ENCODE assay signal across 8 cellular contexts in the genomic region with DNA sequence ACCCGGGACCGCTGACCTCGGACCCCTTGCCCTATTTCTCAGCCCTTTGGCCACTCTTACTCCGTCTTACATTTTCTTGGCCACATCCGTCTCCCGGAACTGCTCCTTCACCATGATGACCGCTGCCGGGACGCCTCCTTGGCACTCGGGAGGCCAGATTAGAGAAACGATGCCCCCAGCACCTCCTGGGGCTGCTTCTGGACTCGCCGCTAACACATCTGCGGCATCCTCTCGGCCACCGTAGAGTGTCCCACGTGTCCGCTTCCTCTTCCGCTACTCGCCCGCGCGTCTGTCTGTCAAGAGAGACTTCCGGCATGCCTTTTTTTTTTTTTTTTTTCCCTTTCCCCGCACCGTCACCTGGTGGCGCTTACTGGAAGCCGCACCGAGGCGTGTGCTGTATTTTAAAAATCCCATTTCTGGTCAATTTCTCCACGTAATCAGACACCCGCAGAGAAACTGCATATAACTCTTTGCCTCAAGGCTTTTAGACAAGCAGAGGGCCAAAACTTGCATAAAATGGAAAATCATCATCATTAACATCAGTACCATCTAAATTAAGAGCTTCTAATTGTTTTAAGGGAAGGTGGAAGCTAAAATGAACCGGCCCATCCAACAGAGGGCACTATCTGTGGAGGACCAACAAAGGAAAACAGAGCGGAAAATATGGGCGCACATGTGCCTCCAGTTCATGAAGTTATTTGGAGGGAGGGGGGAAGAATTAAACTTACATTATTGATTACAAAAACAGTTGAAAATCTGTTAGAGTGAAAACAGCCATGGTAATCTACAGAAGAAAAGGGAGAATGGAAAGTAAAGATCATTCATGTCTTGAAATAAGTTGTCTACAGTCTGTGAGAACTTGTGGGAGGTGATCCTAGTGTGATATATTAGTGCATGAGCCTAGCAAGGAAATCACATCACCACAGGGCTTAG. TPM values are rescaled to one million over a fixed set of nuclear protein-coding genes. Genes with fewer than 3 reads are reported as not detected.
DNase-seq lines count a peak whose midpoint lies in the region; TF ChIP-seq lines count a peak whose summit lies in the region.

A gene (minus strand): TSS at position 222 of the 933 bp plus-strand sequence. CDS start 108 bp downstream, at position 114.

- no peak within 1 kb of the TSS for H3K27ac ChIP-seq in neural progenitor cell

- H3K36me3 ChIP-seq in H7 (replicated peaks; ENCODE audit: control insufficient read depth, insufficient read depth, low read length): peaks cover 17% of the 10 kb centered on the region
- H3K36me3 ChIP-seq in neural progenitor cell: no peaks in the 10 kb centered on the region

- peak within 1 kb of the TSS; percentile 99 for H3K4me3 Mint-ChIP-seq in neural progenitor cell

- H3K4me3 ChIP-seq in H7 (ENCODE audit: insufficient read depth, low read depth, low read length): peak within 1 kb of the TSS; percentile 96
- peak within 1 kb of the TSS; percentile 79 to 96 for H3K4me3 ChIP-seq in foreskin fibroblast (ENCODE audit: low read depth in 1 of 2, low read length in 2 of 2)
- peak within 1 kb of the TSS; percentile 93 for H3K4me3 ChIP-seq in neural progenitor cell

- peak within 1 kb of the TSS; percentile 78 for H3K9ac ChIP-seq in neural progenitor cell

- H3F3A ChIP-seq in neural progenitor cell (ENCODE audit: low read depth): peaks cover 15% of the 10 kb centered on the region

- peak within 1 kb of the TSS; percentile 96 for H3K4me2 ChIP-seq in neural progenitor cell

- no peaks in the 10 kb centered on the region for H3K27me3 Mint-ChIP-seq in neural progenitor cell (ENCODE audit: insufficient read depth, low read depth)

- peaks cover 12% of the 10 kb centered on the region for H4K20me1 ChIP-seq in neural progenitor cell (ENCODE audit: low read depth)

- no peaks in the 10 kb centered on the region for H3K9me3 ChIP-seq in neural progenitor cell (ENCODE audit: low read depth)

- no peaks in the 10 kb centered on the region for H3K27me3 ChIP-seq in H7 (ENCODE audit: control insufficient read depth, insufficient read depth, low read length)
- H3K27me3 ChIP-seq in neural progenitor cell: no peaks in the 10 kb centered on the region

- H2AFZ ChIP-seq in neural progenitor cell (replicated peaks): peak within 1 kb of the TSS; percentile 84

- H3K4me1 Mint-ChIP-seq in neural progenitor cell: peaks cover 21% of the 10 kb centered on the region

- H3K27ac Mint-ChIP-seq in neural progenitor cell: peak within 1 kb of the TSS; percentile 97

- TF ChIP-seq CTCF in foreskin fibroblast (IDR thresholded peaks at IDR 0.05; ENCODE audit: low read depth, low read length) (peak; percentile 57), neural progenitor cell (IDR thresholded peaks at IDR 0.05) (peak; percentile 78)

- H3K4me1 ChIP-seq in neural progenitor cell: peaks cover 10% of the 10 kb centered on the region

- in situ Hi-C loops in G401 (cut with HindIII; ENCODE audit: low sequenced_read_pairs): no loop called here

- peaks cover 2% of the 10 kb centered on the region for H3K9me3 Mint-ChIP-seq in neural progenitor cell

- DNase-seq in G401 (ENCODE audit: low spot score): peak; percentile 91
- peak; percentile 91 for DNase-seq in H7
- DNase-seq in M059J (ENCODE audit: low read depth): peak; percentile 95
- peak; percentile 52 for DNase-seq in SHP77 treated with DMSO at 0.1 percent for 48 hours (lab: John Stamatoyannopoulos, UW)
- peak; percentile 57 for DNase-seq in activated gamma-delta T cell (lab: John Stamatoyannopoulos, UW)
- DNase-seq in foreskin fibroblast: peak; percentile 99
- peak; percentile 96 for DNase-seq in neural progenitor cell (ENCODE audit: low spot score)
- peak; percentile 96 for DNase-seq in stromal cell of bone marrow (ENCODE audit: low read depth)

- H3K36me3 Mint-ChIP-seq in neural progenitor cell: peaks cover 11% of the 10 kb centered on the region

- peaks cover 41% of the 10 kb centered on the region for H3K79me2 ChIP-seq in neural progenitor cell (ENCODE audit: low read depth)

RNA-seq across cellular contexts. Expression of the gene that starts here (rescaled TPM):
- 24.3 and 29.1 TPM in 2 replicates for total RNA-seq in G401 (2014; rRNA removed; shearing (Covaris generic))
- total RNA-seq in H7 (2014; rRNA removed; shearing (Covaris generic)): 12.3 and 14.3 TPM in 2 replicates
- 7.2 and 11.8 TPM in 2 replicates for total RNA-seq in M059J (2014; rRNA removed; shearing (Covaris generic))
- total RNA-seq in neural progenitor cell (ENCODE audit: low replicate concordance): 16.0 and 18.0 TPM in 2 replicates
